In the genomic region with DNA sequence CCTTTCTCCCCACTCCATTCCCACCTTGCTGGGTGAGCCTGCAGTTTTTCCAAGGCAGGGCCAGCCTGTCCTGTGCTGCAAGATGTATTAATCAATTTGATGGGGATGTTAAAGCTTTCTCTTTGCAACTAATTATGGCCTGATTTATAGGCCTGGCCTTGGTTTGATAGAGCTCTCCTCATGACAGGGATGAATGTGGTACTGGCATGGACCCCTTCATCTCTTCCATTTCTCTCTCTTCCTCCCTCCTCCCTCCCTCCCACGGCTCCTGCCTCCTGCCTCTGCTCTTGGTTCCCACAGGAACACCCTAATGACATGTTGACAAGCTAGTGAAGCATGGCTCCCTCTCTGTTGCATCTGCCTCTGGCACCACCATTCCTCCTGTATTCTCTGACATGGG, we compare ENCODE assay signal across 1 cellular context.
TF ChIP-seq lines count a peak whose summit lies in the region.

No MANE protein-coding gene starts in this region.

TF ChIP-seq in HCT116, 20 proteins besides CTCF, POLR2A, EP300 and RAD21 (continued from another document):
- TF ChIP-seq REST (IDR thresholded peaks at IDR 0.05; ENCODE audit: low read depth), result no peak
- no peak for TF ChIP-seq MAX (IDR thresholded peaks at IDR 0.05)
- no peak for TF ChIP-seq EGR1 (IDR thresholded peaks at IDR 0.05; ENCODE audit: low read depth)
- TF ChIP-seq YY1 (IDR thresholded peaks at IDR 0.05; ENCODE audit: extremely low read depth, insufficient replicate concordance, low read depth, low read length), result no peak
- no peak for TF ChIP-seq EZH2 (IDR thresholded peaks at IDR 0.05)
- TF ChIP-seq, protein P1, sequence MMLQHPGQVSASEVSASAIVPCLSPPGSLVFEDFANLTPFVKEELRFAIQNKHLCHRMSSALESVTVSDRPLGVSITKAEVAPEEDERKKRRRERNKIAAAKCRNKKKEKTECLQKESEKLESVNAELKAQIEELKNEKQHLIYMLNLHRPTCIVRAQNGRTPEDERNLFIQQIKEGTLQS (IDR thresholded peaks at IDR 0.05), result no peak
- no peak for TF ChIP-seq ZNF274 (IDR thresholded peaks at IDR 0.05; ENCODE audit: low read depth, low read length)
TF ChIP-seq in HCT116: peak in this region for 0.
